ENCODE assay signal across 20 cellular contexts in genomic region chr10:11339013-11339412, GRCh38.
DNase-seq lines count a peak whose midpoint lies in the region; ATAC-seq and TF ChIP-seq lines count a peak whose summit lies in the region.
"Had no signal": no experiment of that assay in that cellular context is flagged by ENCODE, and none has a peak within 500 bp of the region (broad histone marks: within the 10 kb centered on the region; RNA-seq: fewer than 3 reads in every experiment).

No MANE protein-coding gene starts in this region.

- ATAC-seq in activated T-cell treated with anti-CD3 and anti-CD28 coated beads, Interleukin-2, amount 50 U/mL, for 4 hours, result no peak
- no peak for ATAC-seq in CD8-positive, alpha-beta T cell
- ATAC-seq in stimulated activated effector memory CD8-positive, alpha-beta T cell treated with anti-CD3 and anti-CD28 coated beads, Interleukin-12 subunit alpha, Interleukin-12 subunit beta, amount 100 ng/mL, for 72 hours, result no peak
- ATAC-seq in GM19467 (IDR thresholded peaks at IDR 0.05; ENCODE audit: unreplicated experiment) (no peak), GM19452 (IDR thresholded peaks at IDR 0.05; ENCODE audit: unreplicated experiment) (no peak)
- ATAC-seq: PC-3 had no signal

- no peak overlapping the region for H3K4me3 ChIP-seq in CD8-positive, alpha-beta T cell (ENCODE audit: low read depth, low read length)
- H3K4me3 ChIP-seq: MG63, SJSA1 had no signal

- no peaks in the 10 kb centered on the region for H3K36me3 ChIP-seq in CD8-positive, alpha-beta T cell (ENCODE audit: insufficient read depth, low read length)
- H3K36me3 ChIP-seq: MG63, SJSA1 had no signal

- H3K4me1 ChIP-seq in CD8-positive, alpha-beta T cell (ENCODE audit: insufficient read depth, low read length), result no peaks in the 10 kb centered on the region
- H3K4me1 ChIP-seq: SJSA1 had no signal

- H3K36me3 Mint-ChIP-seq in activated T-cell treated with anti-CD3 and anti-CD28 coated beads, Interleukin-2, amount 50 U/mL, for 24 hours (ENCODE audit: low read depth), result peaks cover 17% of the 10 kb centered on the region
- peaks cover 14% of the 10 kb centered on the region for H3K36me3 Mint-ChIP-seq in activated T-cell treated with anti-CD3 and anti-CD28 coated beads, Interleukin-2, amount 50 U/mL, for 4 hours (ENCODE audit: insufficient read depth)
- H3K36me3 Mint-ChIP-seq in CD8-positive, alpha-beta T cell, result peaks cover 21% of the 10 kb centered on the region
- peaks cover 40% of the 10 kb centered on the region for H3K36me3 Mint-ChIP-seq in stimulated activated effector memory CD8-positive, alpha-beta T cell treated with anti-CD3 and anti-CD28 coated beads, Interleukin-12 subunit alpha, Interleukin-12 subunit beta, amount 100 ng/mL, for 72 hours

- H3K27ac Mint-ChIP-seq in activated T-cell treated with anti-CD3 and anti-CD28 coated beads, Interleukin-2, amount 50 U/mL, for 24 hours, result peak overlapping the region; percentile 18
- H3K27ac Mint-ChIP-seq in CD8-positive, alpha-beta T cell, result peak overlapping the region; percentile 87
- peak overlapping the region; percentile 88 for H3K27ac Mint-ChIP-seq in stimulated activated effector memory CD8-positive, alpha-beta T cell treated with anti-CD3 and anti-CD28 coated beads, Interleukin-12 subunit alpha, Interleukin-12 subunit beta, amount 100 ng/mL, for 72 hours
- H3K27ac Mint-ChIP-seq: HFFc6 had no signal

- intact Hi-C loops in CD8-positive, alpha-beta T cell (cut with DNase I, micrococcal nuclease), result loop anchor here in 1 of 2 experiments (10.0 kb wide), 2 partner anchors 136 to 224 kb away; no protein-coding TSS in a partner anchor

- no peak for DNase-seq in activated T-cell treated with anti-CD3 and anti-CD28 coated beads, Interleukin-2, amount 50 U/mL, for 24 hours
- no peak for DNase-seq in activated T-cell treated with anti-CD3 and anti-CD28 coated beads, Interleukin-2, amount 50 U/mL, for 4 hours
- DNase-seq in CD8-positive, alpha-beta T cell, result peak in 1 of 7 experiments; percentile 46
- DNase-seq in foreskin melanocyte (peak; percentile 33), hippocampal formation (lab: John Stamatoyannopoulos, UW) (no peak)
- DNase-seq in stimulated activated effector memory CD8-positive, alpha-beta T cell treated with anti-CD3 and anti-CD28 coated beads, Interleukin-12 subunit alpha, Interleukin-12 subunit beta, amount 100 ng/mL, for 72 hours (ENCODE audit: low spot score in 2 of 2), result no peak
- DNase-seq: 8988T, DND-41, HFFc6, Karpas-422, MG63, NCI-H1092, NCI-H2081, NCI-H510A treated with DMSO at 0.1 percent for 48 hours, NCI-H82, PC-3 had no signal

- TF ChIP-seq CTCF in CD8-positive, alpha-beta T cell (IDR thresholded peaks at IDR 0.05), result no peak

- no peaks in the 10 kb centered on the region for H3K27me3 ChIP-seq in CD8-positive, alpha-beta T cell (ENCODE audit: insufficient read depth, low read length)
- H3K27me3 ChIP-seq: MG63, SJSA1 had no signal

- no peak overlapping the region for H3K27ac ChIP-seq in CD8-positive, alpha-beta T cell (ENCODE audit: low read depth, low read length)
- H3K27ac ChIP-seq: RWPE1, SJSA1 had no signal

- H3K4me1 Mint-ChIP-seq in activated T-cell treated with anti-CD3 and anti-CD28 coated beads, Interleukin-2, amount 50 U/mL, for 24 hours (ENCODE audit: low read depth), result peaks cover 29% of the 10 kb centered on the region
- peaks cover 17% of the 10 kb centered on the region for H3K4me1 Mint-ChIP-seq in activated T-cell treated with anti-CD3 and anti-CD28 coated beads, Interleukin-2, amount 50 U/mL, for 4 hours (ENCODE audit: low read depth)
- peaks cover 22% of the 10 kb centered on the region for H3K4me1 Mint-ChIP-seq in CD8-positive, alpha-beta T cell (ENCODE audit: low read depth)
- H3K4me1 Mint-ChIP-seq in stimulated activated effector memory CD8-positive, alpha-beta T cell treated with anti-CD3 and anti-CD28 coated beads, Interleukin-12 subunit alpha, Interleukin-12 subunit beta, amount 100 ng/mL, for 72 hours, result peaks cover 14% of the 10 kb centered on the region

- POLR2A ChIA-PET in CD8-positive, alpha-beta T cell (lab: Charles Lee), result no interaction called here

- no peaks in the 10 kb centered on the region for H3K9me3 ChIP-seq in CD8-positive, alpha-beta T cell (ENCODE audit: low read length)
- H3K9me3 ChIP-seq: MG63, SJSA1 had no signal

- no peaks in the 10 kb centered on the region for H3K9me3 Mint-ChIP-seq in activated T-cell treated with anti-CD3 and anti-CD28 coated beads, Interleukin-2, amount 50 U/mL, for 24 hours
- no peaks in the 10 kb centered on the region for H3K9me3 Mint-ChIP-seq in activated T-cell treated with anti-CD3 and anti-CD28 coated beads, Interleukin-2, amount 50 U/mL, for 4 hours
- no peaks in the 10 kb centered on the region for H3K9me3 Mint-ChIP-seq in CD8-positive, alpha-beta T cell
- no peaks in the 10 kb centered on the region for H3K9me3 Mint-ChIP-seq in stimulated activated effector memory CD8-positive, alpha-beta T cell treated with anti-CD3 and anti-CD28 coated beads, Interleukin-12 subunit alpha, Interleukin-12 subunit beta, amount 100 ng/mL, for 72 hours
- H3K9me3 Mint-ChIP-seq: HFFc6 had no signal

- H3K4me3 Mint-ChIP-seq in activated T-cell treated with anti-CD3 and anti-CD28 coated beads, Interleukin-2, amount 50 U/mL, for 24 hours, result no peak overlapping the region
- no peak overlapping the region for H3K4me3 Mint-ChIP-seq in activated T-cell treated with anti-CD3 and anti-CD28 coated beads, Interleukin-2, amount 50 U/mL, for 4 hours
- no peak overlapping the region for H3K4me3 Mint-ChIP-seq in CD8-positive, alpha-beta T cell
- no peak overlapping the region for H3K4me3 Mint-ChIP-seq in stimulated activated effector memory CD8-positive, alpha-beta T cell treated with anti-CD3 and anti-CD28 coated beads, Interleukin-12 subunit alpha, Interleukin-12 subunit beta, amount 100 ng/mL, for 72 hours
- H3K4me3 Mint-ChIP-seq: HFFc6 had no signal

- no peaks in the 10 kb centered on the region for H3K27me3 Mint-ChIP-seq in activated T-cell treated with anti-CD3 and anti-CD28 coated beads, Interleukin-2, amount 50 U/mL, for 24 hours
- no peaks in the 10 kb centered on the region for H3K27me3 Mint-ChIP-seq in activated T-cell treated with anti-CD3 and anti-CD28 coated beads, Interleukin-2, amount 50 U/mL, for 4 hours (ENCODE audit: low read depth)
- no peaks in the 10 kb centered on the region for H3K27me3 Mint-ChIP-seq in CD8-positive, alpha-beta T cell (ENCODE audit: low read depth)

- CTCF ChIA-PET in CD8-positive, alpha-beta T cell (lab: Charles Lee), result interaction anchor here (2.1 kb wide), 1 partner anchor 11 kb away, joined by 6 read pairs; no protein-coding TSS in a partner anchor

Comparison
In these comparisons a context has a peak if more than half of its experiments do, and no peak if none do; other contexts are left out.
1. H3K27ac Mint-ChIP-seq: peak in every context shown above with its lines; median percentile 88 in stimulated activated effector memory CD8-positive, alpha-beta T cell treated with anti-CD3 and anti-CD28 coated beads, Interleukin-12 subunit alpha, Interleukin-12 subunit beta, amount 100 ng/mL, for 72 hours; 87 in CD8-positive, alpha-beta T cell; 18 in activated T-cell treated with anti-CD3 and anti-CD28 coated beads, Interleukin-2, amount 50 U/mL, for 24 hours.